8 cellular contexts compared by ENCODE assay signal in genomic region chr16:88783391-88784073, GRCh38. TPM values are rescaled to one million over a fixed set of nuclear protein-coding genes. Genes with fewer than 3 reads are reported as not detected.
DNase-seq lines count a peak whose midpoint lies in the region; ATAC-seq, FAIRE-seq and TF ChIP-seq lines count a peak whose summit lies in the region.

No MANE protein-coding gene starts in this region.

- no peaks in the 10 kb centered on the region for H3K27me3 Mint-ChIP-seq in naive thymus-derived CD8-positive, alpha-beta T cell

- no peaks in the 10 kb centered on the region for H3K36me3 ChIP-seq in SK-N-MC (ENCODE audit: insufficient read depth, low read length)
- H3K36me3 ChIP-seq in esophagus (ENCODE audit: control insufficient read depth in 2 of 2, insufficient read depth in 2 of 2, low read length in 1 of 2) = no peaks in the 10 kb centered on the region

- no peaks in the 10 kb centered on the region for H3K9me3 Mint-ChIP-seq in naive thymus-derived CD8-positive, alpha-beta T cell

- no peaks in the 10 kb centered on the region for H3K27me3 ChIP-seq in esophagus (ENCODE audit: control insufficient read depth in 1 of 2, insufficient read depth in 2 of 2, low read length in 2 of 2)

- H3K4me1 Mint-ChIP-seq in naive thymus-derived CD8-positive, alpha-beta T cell = peaks cover 19 to 53% (median 49%) of the 10 kb centered on the region in 4 donors

- H3K9me3 ChIP-seq in SK-N-MC (ENCODE audit: low read depth, low read length) (no peaks in the 10 kb centered on the region), esophagus (ENCODE audit: control insufficient read depth in 2 of 2, insufficient read depth in 1 of 2, low read depth in 1 of 2, low read length in 1 of 2) (no peaks in the 10 kb centered on the region)

- peaks cover 8 to 27% of the 10 kb centered on the region in 2 donors for H3K4me1 ChIP-seq in esophagus (ENCODE audit: control insufficient read depth in 2 of 2, insufficient read depth in 2 of 2, low read length in 1 of 2)

- WGBS in esophagus, 2 donors = 20 to 26% methylated on average over 27 of the region's 27 CpGs

- DNase-seq in GM12891 (ENCODE audit: insufficient read length, low spot score) = no peak
- DNase-seq in SK-N-MC (ENCODE audit: low read depth, low spot score) = no peak
- DNase-seq in naive thymus-derived CD8-positive, alpha-beta T cell = no peak
- no peak for DNase-seq in NCI-H128 (lab: John Stamatoyannopoulos, UW; ENCODE audit: unreplicated experiment)
- DNase-seq in NCI-H2227 treated with DMSO at 0.1 percent for 48 hours (lab: John Stamatoyannopoulos, UW) = no peak

- no peaks in the 10 kb centered on the region for H3K36me3 Mint-ChIP-seq in naive thymus-derived CD8-positive, alpha-beta T cell

- POLR2A ChIA-PET in naive thymus-derived CD8-positive, alpha-beta T cell (lab: Charles Lee) = interaction anchor here (0.9 to 7.4 kb wide), 10 partner anchors 15 to 92 kb away, joined by 3 to 81 read pairs (median 8); partner anchors contain the start of genes CDT1, GALNS and TRAPPC2L

- no peak for ATAC-seq in naive thymus-derived CD8-positive, alpha-beta T cell
- no peak for ATAC-seq in HG03097 (IDR thresholded peaks at IDR 0.05; ENCODE audit: low FRiP score, unreplicated experiment)
- ATAC-seq in HG03280 (IDR thresholded peaks at IDR 0.05; ENCODE audit: unreplicated experiment) = no peak

- peak overlapping the region; percentile 53 to 94 (median 88) for H3K27ac Mint-ChIP-seq in naive thymus-derived CD8-positive, alpha-beta T cell

- peak overlapping the region; percentile 52 to 85 (median 74) for H3K4me3 Mint-ChIP-seq in naive thymus-derived CD8-positive, alpha-beta T cell

- TF ChIP-seq POLR2A in GM12891 (IDR thresholded peaks at IDR 0.05; ENCODE audit: low read depth, low read length) = no peak

- H3K9ac ChIP-seq in SK-N-MC (ENCODE audit: insufficient read length) = peak overlapping the region; percentile 79

- peak; percentile 16 for FAIRE-seq in GM12891 (lab: Jason Lieb, UNC)

- peak overlapping the region; percentile 80 for H3K4me3 ChIP-seq in SK-N-MC
- peak overlapping the region; percentile 71 to 73 for H3K4me3 ChIP-seq in esophagus (ENCODE audit: low read depth in 1 of 2, low read length in 2 of 2)

- H3K27ac ChIP-seq in SK-N-MC (peak overlapping the region; percentile 83), esophagus (ENCODE audit: low read depth in 2 of 2, low read length in 1 of 2) (peak overlapping the region; percentile 86 to 94)

TF ChIP-seq in GM12891, 5 proteins besides CTCF, POLR2A, EP300 and RAD21:
- TF ChIP-seq POU2F2 (IDR thresholded peaks at IDR 0.05; ENCODE audit: low read depth, low read length) = no peak
- TF ChIP-seq SPI1 (IDR thresholded peaks at IDR 0.05; ENCODE audit: low read depth, low read length) = peak; percentile 47; the same call in 1 of the 2 replicates

RNA-seq across cellular contexts. Expression of gene PIEZO1, which starts 1.5 kb away (rescaled TPM):
- polyA plus RNA-seq in GM12891 (2012; ENCODE audit: low read depth, missing spikeins) = 67.7 TPM
- 100 to 1,000 TPM; 102 to 172 TPM for polyA plus RNA-seq in esophagus
- 10 to 100 TPM; 90.0 to 94.5 TPM for total RNA-seq in naive thymus-derived CD8-positive, alpha-beta T cell
- 1 to 10 TPM; 2.4 to 8.4 (median 5.7) TPM for polyA plus RNA-seq in naive thymus-derived CD8-positive, alpha-beta T cell

RNA-seq across cellular contexts. Expression of gene CDT1, which starts 20.1 kb away (rescaled TPM):
- polyA plus RNA-seq in GM12891 (2012; ENCODE audit: low read depth, missing spikeins) = 29.8 TPM
- polyA plus RNA-seq in esophagus = 1 to 10 TPM; 5.8 to 9.9 TPM
- total RNA-seq in naive thymus-derived CD8-positive, alpha-beta T cell = under 1 TPM in 1 of 2 experiments, not detected in 1; 0.74 TPM
- polyA plus RNA-seq in naive thymus-derived CD8-positive, alpha-beta T cell = under 1 TPM; 0.13 to 0.46 (median 0.26) TPM

RNA-seq across cellular contexts. Expression of gene APRT, which starts 28.2 kb away (rescaled TPM):
- polyA plus RNA-seq in GM12891 (2012; ENCODE audit: low read depth, missing spikeins) = 182 TPM
- 100 to 1,000 TPM; 137 to 223 TPM for polyA plus RNA-seq in esophagus
- 100 to 1,000 TPM; 174 to 183 TPM for total RNA-seq in naive thymus-derived CD8-positive, alpha-beta T cell
- polyA plus RNA-seq in naive thymus-derived CD8-positive, alpha-beta T cell = 100 to 1,000 TPM; 428 to 492 (median 431) TPM

Comparison
In these comparisons a context has a peak if more than half of its experiments do, and no peak if none do; other contexts are left out.
1. RNA of gene PIEZO1, which starts 1.5 kb away (polyA plus RNA-seq): 102 to 172 TPM in esophagus; 2.4 to 8.4 TPM in naive thymus-derived CD8-positive, alpha-beta T cell; every median in the first group is over 10 times any median in the second.
2. RNA of gene CDT1, which starts 20.1 kb away (polyA plus RNA-seq): 5.8 to 9.9 TPM in esophagus; 0.13 to 0.46 TPM in naive thymus-derived CD8-positive, alpha-beta T cell; every median in the first group is over 4 times any median in the second.